ENCODE assay signal across 34 cellular contexts in the genomic region with DNA sequence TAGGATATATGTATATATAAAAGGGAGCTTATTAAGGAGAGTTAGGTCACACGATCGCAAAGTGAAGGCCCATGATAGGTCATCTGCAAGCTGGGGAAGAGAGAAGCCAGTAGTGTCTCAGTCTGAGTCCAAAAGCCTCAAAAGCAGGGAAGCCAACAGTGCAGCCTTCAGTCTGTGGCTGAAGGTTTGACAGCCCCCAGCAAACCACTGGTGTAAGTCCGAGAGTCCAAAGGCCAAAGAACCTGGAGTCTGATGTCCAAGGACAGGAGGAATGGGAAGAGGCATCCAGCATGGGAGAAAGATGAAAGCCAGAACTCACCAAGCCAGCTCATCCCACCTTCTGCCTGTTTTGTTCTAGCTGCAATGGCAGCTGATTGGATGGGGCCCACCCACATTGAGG.
"Had no signal": no experiment of that assay in that cellular context is flagged by ENCODE, and none has a peak within 500 bp of the region (broad histone marks: within the 10 kb centered on the region; RNA-seq: fewer than 3 reads in every experiment).

No MANE protein-coding gene starts in this region.

- H3K9me3 ChIP-seq: MG63 had no signal

- H3K27me3 ChIP-seq: MG63 had no signal

- H3K4me3 ChIP-seq: MG63 had no signal

- H3K36me3 ChIP-seq: MG63 had no signal

- DNase-seq: Karpas-422, Kasumi-1, MG63, MM.1S, MV-4-11, NCI-H1048, NCI-H1092, NCI-H1092 treated with DMSO at 0.1 percent for 48 hours, NCI-H1105, NCI-H1105 treated with DMSO at 0.1 percent for 48 hours, NCI-H1417, NCI-H1417 treated with DMSO at 0.1 percent for 48 hours, NCI-H1436, NCI-H1436 treated with DMSO at 0.1 percent for 48 hours, NCI-H146, NCI-H1694, NCI-H1694 treated with DMSO at 0.1 percent for 48 hours, NCI-H187, NCI-H187 treated with DMSO at 0.1 percent for 48 hours, NCI-H1930, NCI-H2029, NCI-H2029 treated with DMSO at 0.1 percent for 48 hours, NCI-H2081, NCI-H2081 treated with DMSO at 0.1 percent for 48 hours, NCI-H2107, NCI-H2171, NCI-H2171 treated with DMSO at 0.1 percent for 48 hours, NCI-H2227 treated with DMSO at 0.1 percent for 48 hours, NCI-H226, NCI-H345, NCI-H446, NCI-H446 treated with DMSO at 0.1 percent for 48 hours, NCI-H510A had no signal

- H3K27ac ChIP-seq: KMS-11 had no signal
